ENCODE assay signal across 2 cellular contexts in the genomic region with DNA sequence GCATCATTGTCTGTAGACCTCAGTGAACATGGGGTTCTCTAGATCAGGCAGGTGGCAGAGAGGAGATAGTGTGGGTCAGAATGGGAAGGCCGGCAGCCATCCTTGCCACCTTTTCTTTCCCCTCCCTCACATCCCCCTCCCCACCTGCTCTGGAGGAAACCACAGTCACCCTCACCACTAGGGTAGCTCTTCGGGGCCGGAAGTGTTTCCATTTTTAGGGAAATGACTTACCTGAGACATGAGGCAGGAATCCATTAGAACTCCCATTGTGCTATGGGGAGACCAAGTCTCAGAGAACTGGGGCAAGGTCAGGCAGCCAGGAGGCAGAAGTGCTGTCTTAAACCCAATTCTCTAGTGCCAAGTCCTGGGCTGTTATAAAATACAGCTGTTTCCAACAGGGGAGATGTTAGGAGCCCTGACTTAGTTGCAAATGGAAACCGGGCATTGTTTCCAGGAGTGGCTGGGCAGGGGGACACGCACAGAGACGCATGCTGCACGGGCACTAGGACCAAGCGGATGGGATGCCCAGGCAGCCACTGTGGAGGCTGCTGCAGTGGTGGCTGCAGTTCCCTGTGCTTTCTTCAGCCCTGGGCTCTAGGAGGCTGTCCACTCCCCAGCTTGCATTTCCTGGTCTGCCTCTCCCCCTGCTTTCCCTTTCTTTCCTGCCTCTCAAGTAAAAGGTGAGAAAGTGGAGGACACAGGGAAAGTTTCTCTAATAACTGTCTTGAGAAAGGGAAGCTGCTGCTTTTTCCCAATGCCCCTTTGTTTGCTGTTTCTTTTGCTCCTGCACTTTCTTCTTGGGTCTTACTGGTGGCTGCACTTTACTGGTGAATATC.
TF ChIP-seq lines count a peak whose summit lies in the region.

No MANE protein-coding gene starts in this region.

TF ChIP-seq in endothelial cell of umbilical vein, 7 proteins besides CTCF, POLR2A, EP300 and RAD21:
- TF ChIP-seq, protein P1, sequence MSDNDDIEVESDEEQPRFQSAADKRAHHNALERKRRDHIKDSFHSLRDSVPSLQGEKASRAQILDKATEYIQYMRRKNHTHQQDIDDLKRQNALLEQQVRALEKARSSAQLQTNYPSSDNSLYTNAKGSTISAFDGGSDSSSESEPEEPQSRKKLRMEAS (IDR thresholded peaks at IDR 0.05; ENCODE audit: insufficient read depth, insufficient read length): no peak
- no peak for TF ChIP-seq JUN (IDR thresholded peaks at IDR 0.05; ENCODE audit: borderline replicate concordance, insufficient read depth, insufficient read length, low read depth)

TF ChIP-seq in HEK293T, 16 proteins besides CTCF, POLR2A, EP300 and RAD21:
- TF ChIP-seq ZNF384 (IDR thresholded peaks at IDR 0.05) (no peak), CTBP1 (IDR thresholded peaks at IDR 0.05; ENCODE audit: borderline replicate concordance) (no peak), FOXK2 (IDR thresholded peaks at IDR 0.05) (no peak), FOXM1 (IDR thresholded peaks at IDR 0.05; ENCODE audit: borderline replicate concordance) (no peak), HDGF (IDR thresholded peaks at IDR 0.05; ENCODE audit: borderline replicate concordance) (no peak), TARDBP (IDR thresholded peaks at IDR 0.05) (no peak), L3MBTL2 (conservative IDR thresholded peaks at IDR 0.05) (no peak), SUZ12 (IDR thresholded peaks at IDR 0.05) (no peak), BHLHE40 (IDR thresholded peaks at IDR 0.05; ENCODE audit: borderline replicate concordance) (no peak), FOXA1 (IDR thresholded peaks at IDR 0.05) (no peak), ELF4 (IDR thresholded peaks at IDR 0.05) (no peak), LEF1 (IDR thresholded peaks at IDR 0.05; ENCODE audit: borderline replicate concordance) (no peak), SP1 (IDR thresholded peaks at IDR 0.05) (no peak)
- TF ChIP-seq, protein P2, sequence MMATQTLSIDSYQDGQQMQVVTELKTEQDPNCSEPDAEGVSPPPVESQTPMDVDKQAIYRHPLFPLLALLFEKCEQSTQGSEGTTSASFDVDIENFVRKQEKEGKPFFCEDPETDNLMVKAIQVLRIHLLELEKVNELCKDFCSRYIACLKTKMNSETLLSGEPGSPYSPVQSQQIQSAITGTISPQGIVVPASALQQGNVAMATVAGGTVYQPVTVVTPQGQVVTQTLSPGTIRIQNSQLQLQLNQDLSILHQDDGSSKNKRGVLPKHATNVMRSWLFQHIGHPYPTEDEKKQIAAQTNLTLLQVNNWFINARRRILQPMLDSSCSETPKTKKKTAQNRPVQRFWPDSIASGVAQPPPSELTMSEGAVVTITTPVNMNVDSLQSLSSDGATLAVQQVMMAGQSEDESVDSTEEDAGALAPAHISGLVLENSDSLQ (IDR thresholded peaks at IDR 0.05): no peak
